ENCODE assay signal across 7 cellular contexts in genomic region chr7:107892367-107892741, GRCh38. TPM values are rescaled to one million over a fixed set of nuclear protein-coding genes. Genes with fewer than 3 reads are reported as not detected.
DNase-seq lines count a peak whose midpoint lies in the region; ATAC-seq and TF ChIP-seq lines count a peak whose summit lies in the region.
"Not testable (repeated sequence)": the region's sequence is repeated elsewhere in the genome, so short reads cannot be mapped to it uniquely, and the experiment has no call there.

No MANE protein-coding gene starts in this region.

- peak overlapping the region; percentile 98 for H3K27ac Mint-ChIP-seq in activated T-cell treated with anti-CD3 and anti-CD28 coated beads, Interleukin-2, amount 50 U/mL, for 72 hours

- not testable (repeated sequence) for H3K9me2 ChIP-seq in OCI-LY7 (ENCODE audit: insufficient read depth, low read length)

- H3K4me2 ChIP-seq in OCI-LY7 (ENCODE audit: low read length) (peak overlapping the region; percentile 77), skeletal muscle satellite cell (ENCODE audit: low read length) (peak overlapping the region; percentile 85)

- peak overlapping the region; percentile 64 for H3K4me3 ChIP-seq in GM12875 (ENCODE audit: low read depth, low read length)
- H3K4me3 ChIP-seq in OCI-LY7 (ENCODE audit: low read depth, low read length, poor library complexity, severe bottlenecking), result peak overlapping the region; percentile 82
- peak overlapping the region; percentile 59 for H3K4me3 ChIP-seq in colonic mucosa
- peak overlapping the region; percentile 70 for H3K4me3 ChIP-seq in cardiac muscle cell
- peak overlapping the region; percentile 75 to 100 for H3K4me3 ChIP-seq in muscle layer of colon (ENCODE audit: low read depth in 1 of 2, low read length in 2 of 2)
- H3K4me3 ChIP-seq in skeletal muscle satellite cell (ENCODE audit: low read length), result peak overlapping the region; percentile 80

- not testable (repeated sequence) for TF ChIP-seq CTCF in GM12875 (IDR thresholded peaks at IDR 0.05; ENCODE audit: borderline replicate concordance, insufficient read depth, low read depth, low read length); OCI-LY7 (conservative IDR thresholded peaks at IDR 0.05; ENCODE audit: low read length); colonic mucosa (IDR thresholded peaks at IDR 0.05); cardiac muscle cell (IDR thresholded peaks at IDR 0.05; ENCODE audit: low read depth, low read length)

- BruUV-seq in OCI-LY7 (replicated peaks; lab: Mats Ljungman, UMichigan), result not testable (repeated sequence)

- peaks cover 59% of the 10 kb centered on the region for H3K79me2 ChIP-seq in OCI-LY7 (ENCODE audit: insufficient read depth, low read depth, low read length)

- H3K9me3 ChIP-seq in OCI-LY7 (ENCODE audit: low read length); colonic mucosa; cardiac muscle cell (ENCODE audit: low read depth); muscle layer of colon (ENCODE audit: low read length); skeletal muscle satellite cell (replicated peaks; ENCODE audit: low read length): not testable (repeated sequence)

- ATAC-seq in activated T-cell treated with anti-CD3 and anti-CD28 coated beads, Interleukin-2, amount 50 U/mL, for 72 hours (replicated peaks in 1 of 2), result not testable (repeated sequence)

- not testable (repeated sequence) for H3K27me3 Mint-ChIP-seq in activated T-cell treated with anti-CD3 and anti-CD28 coated beads, Interleukin-2, amount 50 U/mL, for 72 hours (ENCODE audit: low read depth)

- H3K9ac ChIP-seq in colonic mucosa (ENCODE audit: low read depth in 2 of 2, low read length in 2 of 2) (peak overlapping the region in 1 of 2 donors; percentile 95), muscle layer of colon (ENCODE audit: low read length) (peak overlapping the region; percentile 99), skeletal muscle satellite cell (ENCODE audit: low read depth, low read length) (peak overlapping the region; percentile 87)

- CTCF ChIA-PET in OCI-LY7 (lab: Charles Lee; ENCODE audit: unreplicated experiment), result not testable (repeated sequence)

- not testable (repeated sequence) for H3K27me3 ChIP-seq in colonic mucosa; cardiac muscle cell; muscle layer of colon (ENCODE audit: control insufficient read depth in 1 of 2, insufficient read depth in 2 of 2, low read length in 2 of 2); skeletal muscle satellite cell (ENCODE audit: control insufficient read depth, insufficient read depth, low read length)

- H3K36me3 Mint-ChIP-seq in activated T-cell treated with anti-CD3 and anti-CD28 coated beads, Interleukin-2, amount 50 U/mL, for 72 hours (ENCODE audit: insufficient read depth in 2 of 2), result peaks cover 8 to 34% of the 10 kb centered on the region in 2 donors

- peak overlapping the region; percentile 91 to 92 for H3K4me3 Mint-ChIP-seq in activated T-cell treated with anti-CD3 and anti-CD28 coated beads, Interleukin-2, amount 50 U/mL, for 72 hours

- H3K36me3 ChIP-seq in OCI-LY7 (ENCODE audit: insufficient read depth, low read length) (peaks cover 47% of the 10 kb centered on the region), muscle layer of colon (ENCODE audit: insufficient read depth, low read length) (peaks cover 14% of the 10 kb centered on the region), skeletal muscle satellite cell (ENCODE audit: insufficient read depth, low read length) (peaks cover 23% of the 10 kb centered on the region)
- not testable (repeated sequence) for H3K36me3 ChIP-seq in colonic mucosa, cardiac muscle cell

- intact Hi-C loops in OCI-LY7 (cut with micrococcal nuclease; ENCODE audit: unreplicated experiment) (loop anchor here (5.0 kb wide), 1 partner anchor 150 kb away; the partner anchor contains the start of gene CBLL1), colonic mucosa (cut with DNase I) (loop anchor here (10.0 kb wide), 1 partner anchor 328 kb away; the partner anchor contains the start of genes COG5 and DUS4L)

- H3K27ac ChIP-seq in OCI-LY7 (ENCODE audit: low read depth, low read length, poor library complexity, severe bottlenecking); colonic mucosa; muscle layer of colon (ENCODE audit: low read depth, low read length): not testable (repeated sequence)
- peak overlapping the region; percentile 99 for H3K27ac ChIP-seq in cardiac muscle cell

- not testable (repeated sequence) for H3K9me3 Mint-ChIP-seq in activated T-cell treated with anti-CD3 and anti-CD28 coated beads, Interleukin-2, amount 50 U/mL, for 72 hours

- H4K20me1 ChIP-seq in OCI-LY7 (ENCODE audit: insufficient read depth, low read length), result not testable (repeated sequence)

- peaks cover 60% of the 10 kb centered on the region for H3K4me1 Mint-ChIP-seq in activated T-cell treated with anti-CD3 and anti-CD28 coated beads, Interleukin-2, amount 50 U/mL, for 72 hours (ENCODE audit: low read depth)

- not testable (repeated sequence) for H2AFZ ChIP-seq in OCI-LY7 (ENCODE audit: low read length)

- peaks cover 30% of the 10 kb centered on the region for H3K4me1 ChIP-seq in OCI-LY7 (ENCODE audit: insufficient read depth, low read length, poor library complexity, severe bottlenecking)
- H3K4me1 ChIP-seq in colonic mucosa, result not testable (repeated sequence)
- H3K4me1 ChIP-seq in cardiac muscle cell (ENCODE audit: low read depth), result peaks cover 12% of the 10 kb centered on the region
- peaks cover 56% of the 10 kb centered on the region for H3K4me1 ChIP-seq in muscle layer of colon (ENCODE audit: insufficient read depth, low read length)
- H3K4me1 ChIP-seq in skeletal muscle satellite cell (ENCODE audit: control insufficient read depth, insufficient read depth, low read length), result peaks cover 18% of the 10 kb centered on the region

- DNase-seq in OCI-LY7 (ENCODE audit: low spot score); activated T-cell treated with anti-CD3 and anti-CD28 coated beads, Interleukin-2, amount 50 U/mL, for 72 hours; colonic mucosa; cardiac muscle cell (ENCODE audit: low read depth in 1 of 2, low spot score in 1 of 2): not testable (repeated sequence)

- POLR2A ChIA-PET in OCI-LY7 (lab: Charles Lee), result interaction anchor here (0.6 to 3.0 kb wide), 6 partner anchors 9 to 513 kb away, joined by 3 to 11 read pairs (median 3); no protein-coding TSS in a partner anchor

RNA-seq across cellular contexts. Expression of gene DLD, which starts 1.4 kb away (rescaled TPM):
- total RNA-seq in OCI-LY7 (2014; rRNA removed; shearing (Covaris generic)), result 43.8 and 48.4 TPM in 2 replicates
- total RNA-seq in OCI-LY7 (2022), result 79.5 and 82.3 TPM in 2 replicates
- 100 to 1,000 TPM; 104 to 105 TPM for total RNA-seq in activated T-cell treated with anti-CD3 and anti-CD28 coated beads, Interleukin-2, amount 50 U/mL, for 72 hours
- 100 to 1,000 TPM; 119 to 183 TPM for total RNA-seq in colonic mucosa
- 112 and 250 TPM in 2 replicates for total RNA-seq in cardiac muscle cell
- polyA plus RNA-seq in cardiac muscle cell, result 175 and 199 TPM in 2 replicates
- 49.9 and 52.2 TPM in 2 replicates for total RNA-seq in skeletal muscle satellite cell (2012; rRNA removed)
